Comparison of ENCODE assay signal across 13 cellular contexts in genomic region chr10:124875596-124875995, GRCh38.
DNase-seq lines count a peak whose midpoint lies in the region; ATAC-seq and TF ChIP-seq lines count a peak whose summit lies in the region.
"Had no signal": no experiment of that assay in that cellular context is flagged by ENCODE, and none has a peak within 500 bp of the region (broad histone marks: within the 10 kb centered on the region; RNA-seq: fewer than 3 reads in every experiment).

No MANE protein-coding gene starts in this region.

- H3K4me3 ChIP-seq in AG04450 (ENCODE audit: low read depth, low read length) = no peak overlapping the region
- H3K4me3 ChIP-seq: smooth muscle cell had no signal

- CTCF ChIA-PET in AG04450 (lab: Charles Lee) = interaction anchor here (0.8 to 1.7 kb wide), 3 partner anchors 10 to 117 kb away, joined by 3 to 4 read pairs (median 3); no protein-coding TSS in a partner anchor

- TF ChIP-seq CTCF in AG04450 (IDR thresholded peaks at IDR 0.05; ENCODE audit: low read depth, low read length) = peak; percentile 52

- H3K9me3 ChIP-seq in AG04450 (ENCODE audit: control insufficient read depth, insufficient read depth, low read length) = no peaks in the 10 kb centered on the region

- DNase-seq in AG04450 (ENCODE audit: low read depth, low spot score) (no peak), HT1080 (ENCODE audit: low read depth) (peak; percentile 58), astrocyte of the hippocampus (ENCODE audit: low read depth, low spot score) (peak; percentile 63), iPS-NIHi7 (ENCODE audit: extremely low spot score) (peak; percentile 48), NCI-H2081 (lab: John Stamatoyannopoulos, UW) (no peak)
- no peak for DNase-seq in activated CD4-positive, CD25-positive, alpha-beta regulatory T cell treated with anti-CD3 and anti-CD28 coated beads, Interleukin-2, amount 50 U/mL, for 72 hours
- DNase-seq: activated CD4-positive, CD25-positive, alpha-beta regulatory T cell; CD4-positive, alpha-beta memory T cell; hippocampal formation; NCI-H1694 had no signal

- POLR2A ChIA-PET in AG04450 (lab: Yijun Ruan, JAX) = interaction anchor here (0.9 kb wide), 1 partner anchor 40 kb away, joined by 3 read pairs; no protein-coding TSS in a partner anchor

- H3K27ac ChIP-seq in AG04450 (ENCODE audit: low read depth, low read length) = no peak overlapping the region

- ATAC-seq in GM18873 (IDR thresholded peaks at IDR 0.05; ENCODE audit: low FRiP score, unreplicated experiment) = no peak
- no peak for ATAC-seq in HG03439 (IDR thresholded peaks at IDR 0.05; ENCODE audit: unreplicated experiment)

- H3K27me3 ChIP-seq in AG04450 (ENCODE audit: control insufficient read depth, insufficient read depth, low read length) = peaks cover 7% of the 10 kb centered on the region

Comparison
In these comparisons a context has a peak if more than half of its experiments do, and no peak if none do; other contexts are left out.
1. DNase-seq: peak in HT1080 (single experiment), astrocyte of the hippocampus (single experiment) and iPS-NIHi7 (single experiment); none in AG04450 (single experiment), NCI-H2081 (0 of 2) and activated CD4-positive, CD25-positive, alpha-beta regulatory T cell treated with anti-CD3 and anti-CD28 coated beads, Interleukin-2, amount 50 U/mL, for 72 hours (single experiment).